In genomic region chr11:71400216-71400615, GRCh38 we compare ENCODE assay signal across 32 cellular contexts.
"Had no signal": no experiment of that assay in that cellular context is flagged by ENCODE, and none has a peak within 500 bp of the region (broad histone marks: within the 10 kb centered on the region; RNA-seq: fewer than 3 reads in every experiment).

No MANE protein-coding gene starts in this region.

- DNase-seq: activated effector memory CD4-positive, alpha-beta T cell treated with anti-CD3 and anti-CD28 coated beads, Interleukin-2, amount 50 U/mL, for 16 hours; activated effector memory CD4-positive, alpha-beta T cell treated with Interleukin-2 at 50 U/mL for 16 hours; activated gamma-delta T cell; activated gamma-delta T cell treated with Interleukin-2 at 50 U/mL for 16 hours; activated naive CD4-positive, alpha-beta T cell; activated naive CD4-positive, alpha-beta T cell treated with anti-CD3 and anti-CD28 coated beads for 36 hours; activated naive CD4-positive, alpha-beta T cell treated with anti-CD3 and anti-CD28 coated beads, Interleukin-2, amount 10 ng/mL, durations not matched to agents 7 days and 5 days; activated naive CD4-positive, alpha-beta T cell treated with anti-CD3 and anti-CD28 coated beads, Interleukin-2, amount 50 U/mL, for 16 hours; activated naive CD4-positive, alpha-beta T cell treated with Interleukin-2 at 50 U/mL for 16 hours; activated naive CD8-positive, alpha-beta T cell treated with anti-CD3 and anti-CD28 coated beads for 36 hours; activated naive CD8-positive, alpha-beta T cell treated with anti-CD3 and anti-CD28 coated beads, Interleukin-2, amount 10 ng/mL, durations not matched to agents 7 days and 5 days; activated naive CD8-positive, alpha-beta T cell treated with anti-CD3 and anti-CD28 coated beads, Interleukin-2, amount 50 U/mL, for 24 hours; activated T-cell treated with anti-CD3 and anti-CD28 coated beads, Interleukin-2, amount 50 U/mL, for 1 hour; activated T-cell treated with anti-CD3 and anti-CD28 coated beads, Interleukin-2, amount 50 U/mL, for 24 hours; activated T-cell treated with anti-CD3 and anti-CD28 coated beads, Interleukin-2, amount 50 U/mL, for 4 hours; activated T-cell treated with anti-CD3 and anti-CD28 coated beads, Interleukin-2, amount 50 U/mL, for 48 hours; activated T-cell treated with anti-CD3 and anti-CD28 coated beads, Interleukin-2, amount 50 U/mL, for 72 hours; adrenal gland; amniotic stem cell; amygdala; anterior cingulate cortex; aorta; body of pancreas; brain microvascular endothelial cell; caudate nucleus; central memory CD4-positive, alpha-beta T cell; cerebellar nuclear complex had no signal

- H3K27ac ChIP-seq: adrenal gland, ascending aorta, body of pancreas, brain microvascular endothelial cell, breast epithelium, cardiac muscle cell had no signal

- H3K4me3 ChIP-seq: adrenal gland, ascending aorta, body of pancreas, breast epithelium, cardiac muscle cell had no signal

- H3K36me3 ChIP-seq: adrenal gland, ascending aorta, brain microvascular endothelial cell, breast epithelium, cardiac muscle cell had no signal

- ATAC-seq: activated naive CD4-positive, alpha-beta T cell treated with anti-CD3 and anti-CD28 coated beads, Interleukin-2, amount 50 U/mL, for 72 hours; activated naive CD8-positive, alpha-beta T cell treated with anti-CD3 and anti-CD28 coated beads, Interleukin-2, amount 50 U/mL, for 24 hours; activated T-cell treated with anti-CD3 and anti-CD28 coated beads, Interleukin-2, amount 50 U/mL, for 4 hours; activated T-cell treated with anti-CD3 and anti-CD28 coated beads, Interleukin-2, amount 50 U/mL, for 72 hours; activated T-helper 17 cell treated with anti-CD3 and anti-CD28 coated beads, Interleukin-2, amount 50 U/mL, for 72 hours; body of pancreas had no signal

- H3K27me3 ChIP-seq: adrenal gland, ascending aorta, body of pancreas, brain microvascular endothelial cell, breast epithelium, cardiac muscle cell had no signal

- H3K9me3 ChIP-seq: adrenal gland, ascending aorta, body of pancreas, breast epithelium had no signal

- H3K4me1 ChIP-seq: adrenal gland, ascending aorta, body of pancreas, breast epithelium had no signal
